ENCODE assay signal across 1 cellular context in the genomic region with DNA sequence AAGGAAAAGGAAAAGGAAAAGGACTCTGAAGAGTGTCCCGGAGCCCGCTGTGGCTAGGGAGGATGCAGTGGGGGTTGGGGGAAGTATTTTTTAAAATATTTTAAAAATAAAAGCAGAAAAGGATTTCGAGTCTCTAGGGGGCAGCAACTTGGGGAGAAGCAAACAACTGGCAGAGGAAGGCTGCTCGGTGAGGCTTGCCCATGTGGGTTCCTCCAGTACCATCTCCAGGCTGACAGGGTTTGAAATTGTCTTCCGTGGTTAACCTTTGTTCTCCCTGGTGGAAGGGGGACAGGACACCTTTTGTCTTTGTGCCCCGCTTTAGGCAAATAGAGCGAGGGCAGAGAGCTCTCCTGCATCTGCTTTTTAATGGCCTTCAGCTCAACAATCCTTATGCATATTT.
TF ChIP-seq lines count a peak whose summit lies in the region.

No MANE protein-coding gene starts in this region.

TF ChIP-seq in K562, 482 proteins besides CTCF, POLR2A, EP300 and RAD21 (continued from another document):
- TF ChIP-seq, protein P1, sequence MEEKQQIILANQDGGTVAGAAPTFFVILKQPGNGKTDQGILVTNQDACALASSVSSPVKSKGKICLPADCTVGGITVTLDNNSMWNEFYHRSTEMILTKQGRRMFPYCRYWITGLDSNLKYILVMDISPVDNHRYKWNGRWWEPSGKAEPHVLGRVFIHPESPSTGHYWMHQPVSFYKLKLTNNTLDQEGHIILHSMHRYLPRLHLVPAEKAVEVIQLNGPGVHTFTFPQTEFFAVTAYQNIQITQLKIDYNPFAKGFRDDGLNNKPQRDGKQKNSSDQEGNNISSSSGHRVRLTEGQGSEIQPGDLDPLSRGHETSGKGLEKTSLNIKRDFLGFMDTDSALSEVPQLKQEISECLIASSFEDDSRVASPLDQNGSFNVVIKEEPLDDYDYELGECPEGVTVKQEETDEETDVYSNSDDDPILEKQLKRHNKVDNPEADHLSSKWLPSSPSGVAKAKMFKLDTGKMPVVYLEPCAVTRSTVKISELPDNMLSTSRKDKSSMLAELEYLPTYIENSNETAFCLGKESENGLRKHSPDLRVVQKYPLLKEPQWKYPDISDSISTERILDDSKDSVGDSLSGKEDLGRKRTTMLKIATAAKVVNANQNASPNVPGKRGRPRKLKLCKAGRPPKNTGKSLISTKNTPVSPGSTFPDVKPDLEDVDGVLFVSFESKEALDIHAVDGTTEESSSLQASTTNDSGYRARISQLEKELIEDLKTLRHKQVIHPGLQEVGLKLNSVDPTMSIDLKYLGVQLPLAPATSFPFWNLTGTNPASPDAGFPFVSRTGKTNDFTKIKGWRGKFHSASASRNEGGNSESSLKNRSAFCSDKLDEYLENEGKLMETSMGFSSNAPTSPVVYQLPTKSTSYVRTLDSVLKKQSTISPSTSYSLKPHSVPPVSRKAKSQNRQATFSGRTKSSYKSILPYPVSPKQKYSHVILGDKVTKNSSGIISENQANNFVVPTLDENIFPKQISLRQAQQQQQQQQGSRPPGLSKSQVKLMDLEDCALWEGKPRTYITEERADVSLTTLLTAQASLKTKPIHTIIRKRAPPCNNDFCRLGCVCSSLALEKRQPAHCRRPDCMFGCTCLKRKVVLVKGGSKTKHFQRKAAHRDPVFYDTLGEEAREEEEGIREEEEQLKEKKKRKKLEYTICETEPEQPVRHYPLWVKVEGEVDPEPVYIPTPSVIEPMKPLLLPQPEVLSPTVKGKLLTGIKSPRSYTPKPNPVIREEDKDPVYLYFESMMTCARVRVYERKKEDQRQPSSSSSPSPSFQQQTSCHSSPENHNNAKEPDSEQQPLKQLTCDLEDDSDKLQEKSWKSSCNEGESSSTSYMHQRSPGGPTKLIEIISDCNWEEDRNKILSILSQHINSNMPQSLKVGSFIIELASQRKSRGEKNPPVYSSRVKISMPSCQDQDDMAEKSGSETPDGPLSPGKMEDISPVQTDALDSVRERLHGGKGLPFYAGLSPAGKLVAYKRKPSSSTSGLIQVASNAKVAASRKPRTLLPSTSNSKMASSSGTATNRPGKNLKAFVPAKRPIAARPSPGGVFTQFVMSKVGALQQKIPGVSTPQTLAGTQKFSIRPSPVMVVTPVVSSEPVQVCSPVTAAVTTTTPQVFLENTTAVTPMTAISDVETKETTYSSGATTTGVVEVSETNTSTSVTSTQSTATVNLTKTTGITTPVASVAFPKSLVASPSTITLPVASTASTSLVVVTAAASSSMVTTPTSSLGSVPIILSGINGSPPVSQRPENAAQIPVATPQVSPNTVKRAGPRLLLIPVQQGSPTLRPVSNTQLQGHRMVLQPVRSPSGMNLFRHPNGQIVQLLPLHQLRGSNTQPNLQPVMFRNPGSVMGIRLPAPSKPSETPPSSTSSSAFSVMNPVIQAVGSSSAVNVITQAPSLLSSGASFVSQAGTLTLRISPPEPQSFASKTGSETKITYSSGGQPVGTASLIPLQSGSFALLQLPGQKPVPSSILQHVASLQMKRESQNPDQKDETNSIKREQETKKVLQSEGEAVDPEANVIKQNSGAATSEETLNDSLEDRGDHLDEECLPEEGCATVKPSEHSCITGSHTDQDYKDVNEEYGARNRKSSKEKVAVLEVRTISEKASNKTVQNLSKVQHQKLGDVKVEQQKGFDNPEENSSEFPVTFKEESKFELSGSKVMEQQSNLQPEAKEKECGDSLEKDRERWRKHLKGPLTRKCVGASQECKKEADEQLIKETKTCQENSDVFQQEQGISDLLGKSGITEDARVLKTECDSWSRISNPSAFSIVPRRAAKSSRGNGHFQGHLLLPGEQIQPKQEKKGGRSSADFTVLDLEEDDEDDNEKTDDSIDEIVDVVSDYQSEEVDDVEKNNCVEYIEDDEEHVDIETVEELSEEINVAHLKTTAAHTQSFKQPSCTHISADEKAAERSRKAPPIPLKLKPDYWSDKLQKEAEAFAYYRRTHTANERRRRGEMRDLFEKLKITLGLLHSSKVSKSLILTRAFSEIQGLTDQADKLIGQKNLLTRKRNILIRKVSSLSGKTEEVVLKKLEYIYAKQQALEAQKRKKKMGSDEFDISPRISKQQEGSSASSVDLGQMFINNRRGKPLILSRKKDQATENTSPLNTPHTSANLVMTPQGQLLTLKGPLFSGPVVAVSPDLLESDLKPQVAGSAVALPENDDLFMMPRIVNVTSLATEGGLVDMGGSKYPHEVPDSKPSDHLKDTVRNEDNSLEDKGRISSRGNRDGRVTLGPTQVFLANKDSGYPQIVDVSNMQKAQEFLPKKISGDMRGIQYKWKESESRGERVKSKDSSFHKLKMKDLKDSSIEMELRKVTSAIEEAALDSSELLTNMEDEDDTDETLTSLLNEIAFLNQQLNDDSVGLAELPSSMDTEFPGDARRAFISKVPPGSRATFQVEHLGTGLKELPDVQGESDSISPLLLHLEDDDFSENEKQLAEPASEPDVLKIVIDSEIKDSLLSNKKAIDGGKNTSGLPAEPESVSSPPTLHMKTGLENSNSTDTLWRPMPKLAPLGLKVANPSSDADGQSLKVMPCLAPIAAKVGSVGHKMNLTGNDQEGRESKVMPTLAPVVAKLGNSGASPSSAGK (IDR thresholded peaks at IDR 0.05), result peak; percentile 6; the same call in 1 of the 2 replicates
- TF ChIP-seq FOXM1 (IDR thresholded peaks at IDR 0.05; ENCODE audit: low read depth) (0 out of 2 replicates have a peak, but pooled peaks have one; percentile 13), FOXM1 (CRISPR knock-in tag; IDR thresholded peaks at IDR 0.05; ENCODE audit: low read depth) (no peak), ZNF586 (CRISPR knock-in tag; conservative IDR thresholded peaks at IDR 0.05) (no peak), SMAD4 (CRISPR knock-in tag; conservative IDR thresholded peaks at IDR 0.05) (0 out of 2 replicates have a peak, but pooled peaks have one; percentile 9), SOX6 (IDR thresholded peaks at IDR 0.05) (0 out of 2 replicates have a peak, but pooled peaks have one; percentile 14), BRD9 (IDR thresholded peaks at IDR 0.05; ENCODE audit: low read depth, partially characterized antibody) (peak; percentile 32), EP400 (IDR thresholded peaks at IDR 0.05) (0 out of 2 replicates have a peak, but pooled peaks have one; percentile 8), NFE2L1 (tag; IDR thresholded peaks at IDR 0.05; ENCODE audit: borderline replicate concordance, low read depth) (no peak), ZNF24 (IDR thresholded peaks at IDR 0.05) (no peak), SETDB1 (IDR thresholded peaks at IDR 0.05; ENCODE audit: low read length) (no peak), DDX20 (tag; IDR thresholded peaks at IDR 0.05; ENCODE audit: low read depth) (no peak), DMBX1 (CRISPR knock-in tag; IDR thresholded peaks at IDR 0.05; ENCODE audit: borderline replicate concordance) (peak; percentile 56; the same call in 1 of the 2 replicates)
- TF ChIP-seq, protein P2, sequence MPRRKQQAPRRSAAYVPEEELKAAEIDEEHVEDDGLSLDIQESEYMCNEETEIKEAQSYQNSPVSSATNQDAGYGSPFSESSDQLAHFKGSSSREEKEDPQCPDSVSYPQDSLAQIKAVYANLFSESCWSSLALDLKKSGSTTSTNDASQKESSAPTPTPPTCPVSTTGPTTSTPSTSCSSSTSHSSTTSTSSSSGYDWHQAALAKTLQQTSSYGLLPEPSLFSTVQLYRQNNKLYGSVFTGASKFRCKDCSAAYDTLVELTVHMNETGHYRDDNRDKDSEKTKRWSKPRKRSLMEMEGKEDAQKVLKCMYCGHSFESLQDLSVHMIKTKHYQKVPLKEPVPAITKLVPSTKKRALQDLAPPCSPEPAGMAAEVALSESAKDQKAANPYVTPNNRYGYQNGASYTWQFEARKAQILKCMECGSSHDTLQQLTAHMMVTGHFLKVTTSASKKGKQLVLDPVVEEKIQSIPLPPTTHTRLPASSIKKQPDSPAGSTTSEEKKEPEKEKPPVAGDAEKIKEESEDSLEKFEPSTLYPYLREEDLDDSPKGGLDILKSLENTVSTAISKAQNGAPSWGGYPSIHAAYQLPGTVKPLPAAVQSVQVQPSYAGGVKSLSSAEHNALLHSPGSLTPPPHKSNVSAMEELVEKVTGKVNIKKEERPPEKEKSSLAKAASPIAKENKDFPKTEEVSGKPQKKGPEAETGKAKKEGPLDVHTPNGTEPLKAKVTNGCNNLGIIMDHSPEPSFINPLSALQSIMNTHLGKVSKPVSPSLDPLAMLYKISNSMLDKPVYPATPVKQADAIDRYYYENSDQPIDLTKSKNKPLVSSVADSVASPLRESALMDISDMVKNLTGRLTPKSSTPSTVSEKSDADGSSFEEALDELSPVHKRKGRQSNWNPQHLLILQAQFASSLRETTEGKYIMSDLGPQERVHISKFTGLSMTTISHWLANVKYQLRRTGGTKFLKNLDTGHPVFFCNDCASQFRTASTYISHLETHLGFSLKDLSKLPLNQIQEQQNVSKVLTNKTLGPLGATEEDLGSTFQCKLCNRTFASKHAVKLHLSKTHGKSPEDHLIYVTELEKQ (CRISPR knock-in tag; IDR thresholded peaks at IDR 0.05), result no peak
TF ChIP-seq in K562: peak in this region for 7.
